Comparison of ENCODE assay signal across 8 cellular contexts in the genomic region with DNA sequence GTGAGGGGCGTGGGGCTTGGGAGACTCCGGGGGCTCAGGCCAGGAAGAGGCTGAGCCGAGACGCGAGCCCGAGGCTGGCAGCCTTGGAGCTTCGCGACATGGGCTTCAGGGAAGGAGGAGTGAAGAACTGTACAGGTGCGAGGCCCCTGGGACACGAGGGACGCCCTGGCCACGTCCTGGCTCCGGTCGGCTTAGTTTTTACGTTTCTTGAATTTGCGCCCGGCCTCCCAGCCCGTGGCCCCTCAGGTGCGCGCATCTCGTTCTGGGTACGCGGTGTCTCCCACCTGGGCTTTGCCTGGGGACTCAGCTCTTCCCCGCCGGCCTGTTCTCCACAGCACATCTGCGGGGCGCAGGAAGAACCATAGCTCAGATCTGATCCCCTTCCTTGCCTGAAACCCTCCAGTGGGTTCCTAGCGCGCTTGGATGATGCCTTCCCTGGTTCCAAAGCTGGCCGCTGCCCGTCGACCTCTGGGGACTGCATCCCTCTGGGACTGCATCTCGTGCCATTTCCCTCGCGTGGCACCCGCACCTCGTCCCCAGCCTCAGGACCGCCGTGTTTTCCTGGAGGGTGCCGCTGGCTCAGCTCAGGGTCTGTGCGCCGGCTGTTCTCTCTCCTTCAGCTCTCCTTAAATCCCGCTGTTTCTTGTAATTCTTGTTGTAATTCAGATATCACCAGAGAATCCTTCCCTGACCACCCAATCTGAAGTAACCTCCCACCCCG. TPM values are rescaled to one million over a fixed set of nuclear protein-coding genes. Genes with fewer than 3 reads are reported as not detected.
DNase-seq lines count a peak whose midpoint lies in the region; ATAC-seq, FAIRE-seq and TF ChIP-seq lines count a peak whose summit lies in the region.

No MANE protein-coding gene starts in this region.

- peaks cover 9% of the 10 kb centered on the region for H3K4me1 ChIP-seq in foreskin keratinocyte

- DNase-seq in G401 (ENCODE audit: low spot score) (peak; percentile 24), H54 (ENCODE audit: insufficient read length, low spot score) (peak; percentile 21), foreskin keratinocyte (no peak), progenitor cell of endocrine pancreas (ENCODE audit: low spot score, unreplicated experiment) (no peak), germinal center (ENCODE audit: low spot score) (no peak), NCI-H2107 (lab: John Stamatoyannopoulos, UW) (no peak)

- no peak for FAIRE-seq in H54 (lab: Jason Lieb, UNC)

- no peak overlapping the region for H3K27ac ChIP-seq in foreskin keratinocyte

- peaks cover 9% of the 10 kb centered on the region for H3K4me1 Mint-ChIP-seq in progenitor cell of endocrine pancreas (ENCODE audit: low read depth)

- TF ChIP-seq CTCF in foreskin keratinocyte (conservative IDR thresholded peaks at IDR 0.05) (no peak), progenitor cell of endocrine pancreas (IDR thresholded peaks at IDR 0.05; ENCODE audit: unreplicated experiment) (no peak)

- no peaks in the 10 kb centered on the region for H3K36me3 Mint-ChIP-seq in progenitor cell of endocrine pancreas (ENCODE audit: insufficient read depth)

- peaks cover 4% of the 10 kb centered on the region for H3K9me3 Mint-ChIP-seq in progenitor cell of endocrine pancreas (ENCODE audit: low read depth)

- H3K27me3 Mint-ChIP-seq in progenitor cell of endocrine pancreas: peaks cover 22% of the 10 kb centered on the region

- H3K27me3 ChIP-seq in foreskin keratinocyte: peaks cover 5% of the 10 kb centered on the region

- in situ Hi-C loops in G401 (cut with HindIII; ENCODE audit: low sequenced_read_pairs): no loop called here

- ATAC-seq in SK-N-SH treated with all-trans-retinoic acid at 6 μM for 48 hours (peak; percentile 22), foreskin keratinocyte (peak; percentile 24), HG02763 (IDR thresholded peaks at IDR 0.05; ENCODE audit: unreplicated experiment) (no peak)

- 0 out of 2 replicates have a peak, but pooled peaks have one; percentile 10 for TF ChIP-seq POLR2A in H54 (IDR thresholded peaks at IDR 0.05; ENCODE audit: low read depth, low read length)

- peak overlapping the region; percentile 93 for H3K4me3 Mint-ChIP-seq in progenitor cell of endocrine pancreas (ENCODE audit: low read depth)

- H3K27ac Mint-ChIP-seq in progenitor cell of endocrine pancreas: no peak overlapping the region

TF ChIP-seq in SK-N-SH treated with all-trans-retinoic acid at 6 μM for 48 hours, 23 proteins besides CTCF, POLR2A, EP300 and RAD21:
- TF ChIP-seq TCF4 (CRISPR knock-in tag; IDR thresholded peaks at IDR 0.05; ENCODE audit: borderline replicate concordance) (no peak), OSR1 (CRISPR knock-in tag; IDR thresholded peaks at IDR 0.05) (no peak), ISL1 (CRISPR knock-in tag; IDR thresholded peaks at IDR 0.05) (no peak), GLIS3 (CRISPR knock-in tag; IDR thresholded peaks at IDR 0.05) (no peak), ZNF8 (CRISPR knock-in tag; IDR thresholded peaks at IDR 0.05) (no peak), ZC3H10 (CRISPR knock-in tag; IDR thresholded peaks at IDR 0.05) (no peak), ZNF70 (CRISPR knock-in tag; IDR thresholded peaks at IDR 0.05) (no peak), CREB5 (CRISPR knock-in tag; IDR thresholded peaks at IDR 0.05; ENCODE audit: low read depth) (no peak)

RNA-seq across cellular contexts. Expression of gene CHCHD6, which starts 0.6 kb away (rescaled TPM):
- total RNA-seq in G401 (2014; rRNA removed; shearing (Covaris generic)): 32.3 and 36.2 TPM in 2 replicates
- total RNA-seq in foreskin keratinocyte (28.1 and 28.7 TPM in 2 replicates), progenitor cell of endocrine pancreas (30.2 and 32.8 TPM in 2 replicates)
- polyA plus RNA-seq in foreskin keratinocyte: 42.3 and 42.4 TPM in 2 replicates

RNA-seq across cellular contexts. Expression of gene TXNRD3, which starts 49.7 kb away (rescaled TPM):
- total RNA-seq in G401 (2014; rRNA removed; shearing (Covaris generic)): 13.2 and 21.5 TPM in 2 replicates
- total RNA-seq in foreskin keratinocyte: 13.6 and 15.1 TPM in 2 replicates
- 12.5 and 14.5 TPM in 2 replicates for polyA plus RNA-seq in foreskin keratinocyte
- total RNA-seq in progenitor cell of endocrine pancreas: 12.9 and 14.4 TPM in 2 replicates

Comparison
In these comparisons a context has a peak if more than half of its experiments do, and no peak if none do; other contexts are left out.
1. DNase-seq: peak in G401 (single experiment) and H54 (single experiment); none in foreskin keratinocyte (0 of 2), progenitor cell of endocrine pancreas (single experiment), germinal center (single experiment) and NCI-H2107 (single experiment).